In genomic region chr3:25508901-25509300, GRCh38 we compare ENCODE assay signal across 14 cellular contexts.
DNase-seq lines count a peak whose midpoint lies in the region; ATAC-seq and TF ChIP-seq lines count a peak whose summit lies in the region.
"Had no signal": no experiment of that assay in that cellular context is flagged by ENCODE, and none has a peak within 500 bp of the region (broad histone marks: within the 10 kb centered on the region; RNA-seq: fewer than 3 reads in every experiment).

No MANE protein-coding gene starts in this region.

- in situ Hi-C loops in ACHN (cut with HindIII; ENCODE audit: low pct_ligation_motif_present, low pct_unique_long_range_greater_than_20kb, low sequenced_read_pairs): no loop called here

- DNase-seq in ACHN (peak; percentile 26), RKO (ENCODE audit: low spot score) (peak; percentile 43), epithelial cell of proximal tubule (ENCODE audit: low read depth) (peak; percentile 35), non-pigmented ciliary epithelial cell (ENCODE audit: low read depth) (peak; percentile 67), NCI-H82 treated with DMSO at 0.1 percent for 48 hours (lab: John Stamatoyannopoulos, UW; ENCODE audit: unreplicated experiment) (no peak)
- no peak for DNase-seq in stimulated activated CD4-positive, alpha-beta T cell treated with anti-CD3 and anti-CD28 coated beads, Interleukin-4, amount 100 ng/mL, for 4 hours
- DNase-seq: activated T-cell treated with anti-CD3 and anti-CD28 coated beads, Interleukin-2, amount 50 U/mL, for 72 hours; cerebellar nuclear complex; GF-D8; NCI-H345; stimulated activated CD8-positive, alpha-beta memory T cell treated with anti-CD3 and anti-CD28 coated beads, Interleukin-4, amount 100 ng/mL, for 48 hours had no signal

- H3K4me3 ChIP-seq in epithelial cell of proximal tubule (ENCODE audit: low read depth, low read length): no peak overlapping the region

- TF ChIP-seq CTCF in epithelial cell of proximal tubule (conservative IDR thresholded peaks at IDR 0.05; ENCODE audit: low read depth, low read length): no peak

- ATAC-seq in GM21576 (IDR thresholded peaks at IDR 0.05; ENCODE audit: unreplicated experiment) (no peak), HG02981 (IDR thresholded peaks at IDR 0.05; ENCODE audit: unreplicated experiment) (no peak)
- ATAC-seq: activated CD4-positive, CD25-positive, alpha-beta regulatory T cell treated with anti-CD3 and anti-CD28 coated beads, Interleukin-2, amount 50 U/mL, for 24 hours; activated T-cell treated with anti-CD3 and anti-CD28 coated beads, Interleukin-2, amount 50 U/mL, for 72 hours had no signal

Comparison
In these comparisons a context has a peak if more than half of its experiments do, and no peak if none do; other contexts are left out.
1. DNase-seq: peak in ACHN (single experiment), RKO (single experiment), epithelial cell of proximal tubule (single experiment) and non-pigmented ciliary epithelial cell (single experiment); none in stimulated activated CD4-positive, alpha-beta T cell treated with anti-CD3 and anti-CD28 coated beads, Interleukin-4, amount 100 ng/mL, for 4 hours (0 of 2) and NCI-H82 treated with DMSO at 0.1 percent for 48 hours (single experiment).